In genomic region chr7:20328027-20328426, GRCh38 we compare ENCODE assay signal across 15 cellular contexts. TPM values are rescaled to one million over a fixed set of nuclear protein-coding genes. Genes with fewer than 3 reads are reported as not detected.
DNase-seq lines count a peak whose midpoint lies in the region; ATAC-seq, FAIRE-seq and TF ChIP-seq lines count a peak whose summit lies in the region.
"Had no signal": no experiment of that assay in that cellular context is flagged by ENCODE, and none has a peak within 500 bp of the region (broad histone marks: within the 10 kb centered on the region; RNA-seq: fewer than 3 reads in every experiment).

No MANE protein-coding gene starts in this region.

- FAIRE-seq in frontal cortex (lab: Jason Lieb, UNC): no peak
- FAIRE-seq: A549 had no signal

- H3K27me3 ChIP-seq in IMR-90 (ENCODE audit: control insufficient read depth, insufficient read depth, low read length) (no peaks in the 10 kb centered on the region), OCI-LY3 (ENCODE audit: low read depth, low read length) (no peaks in the 10 kb centered on the region), body of pancreas (no peaks in the 10 kb centered on the region), tibial nerve (no peaks in the 10 kb centered on the region)

- no CpG with 5 or more reads among the region's 2 CpGs for WGBS in IMR-90 (ENCODE audit: extremely low coverage in 2 of 2, insufficient read length in 1 of 2), 2 experiments
- 75 to 82% methylated on average over 2 of the region's 2 CpGs for WGBS in body of pancreas, 2 donors
- WGBS in tibial nerve, 2 donors: 90 to 98% methylated on average over 2 of the region's 2 CpGs

- H3K27ac ChIP-seq in IMR-90 (ENCODE audit: insufficient read depth, low read length) (no peak overlapping the region), OCI-LY3 (ENCODE audit: low read length) (peak overlapping the region; percentile 94; the same call in 1 of the 2 replicates), body of pancreas (peak overlapping the region in 3 of 4 donors; percentile 95 to 99 (median 96)), tibial nerve (peak overlapping the region in 3 of 4 donors; percentile 92 to 98 (median 98))
- H3K27ac ChIP-seq: A549 had no signal

- DNase-seq in IMR-90 (no peak), body of pancreas (no peak), tibial nerve (ENCODE audit: low spot score in 2 of 2) (no peak), cerebellar cortex (ENCODE audit: low spot score) (no peak), natural killer cell (no peak), LoVo (ENCODE audit: low spot score) (no peak), frontal cortex (ENCODE audit: low spot score in 2 of 2) (no peak)
- DNase-seq: CD8-positive, alpha-beta T cell; COR-L47; DMS53; H7 had no signal

- 0 out of 2 replicates have a peak overlapping the region, but pooled peaks have one; percentile 67 for H2BK20ac ChIP-seq in IMR-90 (ENCODE audit: low read depth, low read length)

- TF ChIP-seq POLR2A in IMR-90 (IDR thresholded peaks at IDR 0.05; ENCODE audit: low read depth, low read length) (no peak), body of pancreas (IDR thresholded peaks at IDR 0.05) (no peak), tibial nerve (IDR thresholded peaks at IDR 0.05) (no peak)

- H3K4me3 ChIP-seq in IMR-90 (ENCODE audit: insufficient read depth, low read depth, low read length) (no peak overlapping the region), OCI-LY3 (ENCODE audit: low read length) (peak overlapping the region; percentile 92), body of pancreas (no peak overlapping the region), tibial nerve (no peak overlapping the region)
- H3K4me3 ChIP-seq: A549 had no signal

- no peak for TF ChIP-seq EP300 in tibial nerve (IDR thresholded peaks at IDR 0.05)

- no peaks in the 10 kb centered on the region for H4K20me1 ChIP-seq in IMR-90 (ENCODE audit: insufficient read depth, low read length)
- H4K20me1 ChIP-seq in OCI-LY3 (ENCODE audit: insufficient read depth, low read length): no peaks in the 10 kb centered on the region

- H3K27me3 Mint-ChIP-seq in natural killer cell (ENCODE audit: low read depth in 2 of 2): peaks cover 20 to 29% of the 10 kb centered on the region in 2 donors

- in situ Hi-C loops in IMR-90 (cut with MboI; ENCODE audit: low sequenced_read_pairs): no loop called here

- H3K4me2 ChIP-seq in IMR-90 (ENCODE audit: low read depth, low read length): no peak overlapping the region
- peak overlapping the region; percentile 97 for H3K4me2 ChIP-seq in OCI-LY3 (ENCODE audit: low read length)
- H3K4me2 ChIP-seq: A549 had no signal

- no peak for ATAC-seq in IMR-90 (ENCODE audit: low read depth)
- ATAC-seq in body of pancreas: no peak
- ATAC-seq in natural killer cell: no peak
- ATAC-seq: A549; CD8-positive, alpha-beta T cell; GM23338 had no signal

- H3K4me1 Mint-ChIP-seq in natural killer cell: peaks cover 4 to 15% of the 10 kb centered on the region in 2 donors

- H3K23ac ChIP-seq in IMR-90 (ENCODE audit: low read depth, low read length): no peak overlapping the region

- intact Hi-C loops in IMR-90 (cut with micrococcal nuclease): no loop called here
- intact Hi-C loops in body of pancreas (cut with DNase I): no loop called here
- intact Hi-C loops in natural killer cell (cut with micrococcal nuclease): no loop called here

- H3K36me3 ChIP-seq in IMR-90 (ENCODE audit: control insufficient read depth, insufficient read depth, low read length) (no peaks in the 10 kb centered on the region), OCI-LY3 (replicated peaks; ENCODE audit: low read depth, low read length) (no peaks in the 10 kb centered on the region), body of pancreas (replicated peaks in 1 of 2; ENCODE audit: insufficient read depth in 1 of 2, low read depth in 2 of 2) (no peaks in the 10 kb centered on the region), tibial nerve (no peaks in the 10 kb centered on the region)

- no peak for TF ChIP-seq RAD21 in IMR-90 (IDR thresholded peaks at IDR 0.05; ENCODE audit: low read length)

- no peaks in the 10 kb centered on the region for H3K9me3 ChIP-seq in IMR-90 (ENCODE audit: control insufficient read depth, insufficient read depth, low read length)
- no peaks in the 10 kb centered on the region for H3K9me3 ChIP-seq in OCI-LY3 (ENCODE audit: insufficient read depth, low read length)
- no peaks in the 10 kb centered on the region for H3K9me3 ChIP-seq in body of pancreas
- H3K9me3 ChIP-seq in tibial nerve: no peaks in the 10 kb centered on the region
- H3K9me3 ChIP-seq: A549 had no signal

- H3K9me1 ChIP-seq in IMR-90 (ENCODE audit: insufficient read depth, low read length): 0 out of 2 replicates have a peak, but pooled peaks cover 2% of the 10 kb centered on the region

- no peak overlapping the region for H4K5ac ChIP-seq in IMR-90 (ENCODE audit: low read depth, low read length)

- no peak overlapping the region for H2BK5ac ChIP-seq in IMR-90 (ENCODE audit: low read depth, low read length, poor library complexity, severe bottlenecking)

- CTCF ChIA-PET in IMR-90 (lab: Yijun Ruan, JAX): interaction anchor here (1.3 kb wide), 1 partner anchor 9 kb away, joined by 4 read pairs; no protein-coding TSS in a partner anchor

- no peaks in the 10 kb centered on the region for H3K79me1 ChIP-seq in IMR-90 (ENCODE audit: low read depth in 1 of 2, low read length in 2 of 2)

- dilution Hi-C loops in IMR-90 (cut with HindIII; ENCODE audit: low sequenced_read_pairs, unreplicated experiment): no loop called here

- H3K18ac ChIP-seq in IMR-90 (ENCODE audit: low read depth, low read length): peak overlapping the region; percentile 38; the same call in 1 of the 2 replicates

- no peaks in the 10 kb centered on the region for H3K36me3 Mint-ChIP-seq in natural killer cell
- H3K36me3 Mint-ChIP-seq: CD8-positive, alpha-beta T cell had no signal

- H3K56ac ChIP-seq in IMR-90 (ENCODE audit: extremely low read depth, insufficient read depth, low read length): no peak overlapping the region

- H3K14ac ChIP-seq in IMR-90 (replicated peaks; ENCODE audit: low read depth, low read length): no peak overlapping the region

- peaks cover 2% of the 10 kb centered on the region; the same call in 1 of the 2 replicates for H3K4me1 ChIP-seq in IMR-90 (ENCODE audit: control insufficient read depth, insufficient read depth, low read length)
- H3K4me1 ChIP-seq in OCI-LY3 (ENCODE audit: low read length): peaks cover 25% of the 10 kb centered on the region
- H3K4me1 ChIP-seq in body of pancreas: peaks cover 29% of the 10 kb centered on the region
- H3K4me1 ChIP-seq in tibial nerve: peaks cover 0 to 15% (median 3%) of the 10 kb centered on the region in 4 donors

- no peak overlapping the region for H3K4ac ChIP-seq in IMR-90 (ENCODE audit: low read depth, low read length)

- H2AK5ac ChIP-seq in IMR-90 (ENCODE audit: low read depth, low read length): no peak overlapping the region

- POLR2A ChIA-PET in IMR-90 (lab: Charles Lee; ENCODE audit: unreplicated experiment): no interaction called here

- H3K27ac Mint-ChIP-seq in natural killer cell: no peak overlapping the region
- H3K27ac Mint-ChIP-seq: CD14-positive monocyte; CD8-positive, alpha-beta T cell; GM23338 had no signal

- no TSS peak for BruUV-seq in IMR-90 (replicated peaks; lab: Mats Ljungman, UMichigan)

- no peak overlapping the region for H4K8ac ChIP-seq in IMR-90 (ENCODE audit: low read depth in 2 of 2, low read length in 2 of 2)

- H2BK15ac ChIP-seq in IMR-90 (ENCODE audit: low read depth, low read length): 0 out of 3 replicates have a peak overlapping the region, but pooled peaks have one; percentile 70

- no peak overlapping the region for H3K4me3 Mint-ChIP-seq in natural killer cell
- H3K4me3 Mint-ChIP-seq: CD14-positive monocyte; CD8-positive, alpha-beta T cell; GM23338 had no signal

- H3K79me2 ChIP-seq in OCI-LY3 (ENCODE audit: low read length): peaks cover 25% of the 10 kb centered on the region

- H2AFZ ChIP-seq in IMR-90 (replicated peaks; ENCODE audit: low read length, poor library complexity): no peak overlapping the region
- no peak overlapping the region for H2AFZ ChIP-seq in OCI-LY3 (ENCODE audit: low read depth, low read length)
- H2AFZ ChIP-seq: GM23338 had no signal

- no peaks in the 10 kb centered on the region for H3K9me3 Mint-ChIP-seq in natural killer cell
- H3K9me3 Mint-ChIP-seq: CD8-positive, alpha-beta T cell; GM23338 had no signal

- TF ChIP-seq CTCF in IMR-90 (conservative IDR thresholded peaks at IDR 0.05; ENCODE audit: low read depth, low read length): no peak
- TF ChIP-seq CTCF in OCI-LY3 (IDR thresholded peaks at IDR 0.05; ENCODE audit: low read depth, low read length): no peak
- TF ChIP-seq CTCF in body of pancreas (IDR thresholded peaks at IDR 0.05): no peak
- no peak for TF ChIP-seq CTCF in tibial nerve (IDR thresholded peaks at IDR 0.05)
- TF ChIP-seq CTCF in natural killer cell (IDR thresholded peaks at IDR 0.05): no peak

- peak overlapping the region; percentile 12; the same call in 1 of the 2 replicates for H4K91ac ChIP-seq in IMR-90 (ENCODE audit: insufficient read depth, low read depth, low read length)

- H3K9ac ChIP-seq in IMR-90 (ENCODE audit: low read depth, low read length): no peak overlapping the region
- H3K9ac ChIP-seq in OCI-LY3 (ENCODE audit: low read length): peak overlapping the region; percentile 85; the same call in 1 of the 2 replicates

- no peak overlapping the region for H2AK9ac ChIP-seq in IMR-90 (replicated peaks; ENCODE audit: low read depth, low read length, poor library complexity)

- H2BK120ac ChIP-seq in IMR-90 (ENCODE audit: low read depth, low read length): no peak overlapping the region

TF ChIP-seq in IMR-90, 13 proteins besides CTCF, POLR2A, EP300 and RAD21 (continues in another document):
- TF ChIP-seq RFX5 (IDR thresholded peaks at IDR 0.05; ENCODE audit: low read depth, low read length): no peak
- no peak for TF ChIP-seq ELK1 (IDR thresholded peaks at IDR 0.05; ENCODE audit: borderline replicate concordance, low read depth, low read length)

RNA-seq across cellular contexts. Expression of gene ITGB8, which starts 2.7 kb away (rescaled TPM):
- total RNA-seq in IMR-90 (2012; rRNA removed): 10.2 and 10.8 TPM in 2 replicates
- 1.9 and 2.6 TPM in 2 replicates for polyA plus RNA-seq in IMR-90 (2012; rRNA removed)
- 1.6 and 1.7 TPM in 2 replicates for polyA plus RNA-seq in IMR-90 (2012; cell fraction: cytosol; rRNA removed)
- polyA plus RNA-seq in IMR-90 (2012; cell fraction: nucleus; rRNA removed; ENCODE audit: low replicate concordance): 4.3 and 10.5 TPM in 2 replicates
- total RNA-seq in body of pancreas: 10 to 100 TPM; 22.1 to 38.6 TPM
- 100 to 1,000 TPM; 199 to 606 (median 388) TPM for total RNA-seq in tibial nerve
- 10 to 100 TPM in 1 of 3 donors, under 1 TPM in 1, not detected in 1; 0.39 to 12.8 TPM for total RNA-seq in natural killer cell
- 66.9 TPM for total RNA-seq in frontal cortex
- total RNA-seq: CD8-positive, alpha-beta T cell had no signal
